Comparison of ENCODE assay signal across 8 cellular contexts in genomic region chr2:54329482-54330225, GRCh38.
DNase-seq lines count a peak whose midpoint lies in the region; ATAC-seq, FAIRE-seq and TF ChIP-seq lines count a peak whose summit lies in the region.

No MANE protein-coding gene starts in this region.

- no peak for FAIRE-seq in RCC 7860 (lab: Jason Lieb, UNC)

- H3K36me3 Mint-ChIP-seq in activated CD4-positive, alpha-beta T cell treated with anti-CD3 and anti-CD28 coated beads, Interleukin-2, amount 10 ng/mL, durations not matched to agents 24 days and 14 days (ENCODE audit: low read depth), result no peaks in the 10 kb centered on the region

- TF ChIP-seq CTCF in Peyer's patch (IDR thresholded peaks at IDR 0.05) (no peak), esophagus squamous epithelium (IDR thresholded peaks at IDR 0.05) (no peak)

- H3K4me3 Mint-ChIP-seq in activated CD4-positive, alpha-beta T cell treated with anti-CD3 and anti-CD28 coated beads, Interleukin-2, amount 10 ng/mL, durations not matched to agents 24 days and 14 days, result peak overlapping the region; percentile 85

- ATAC-seq in GM19023 (IDR thresholded peaks at IDR 0.05; ENCODE audit: unreplicated experiment), result no peak
- ATAC-seq in HG02678 (IDR thresholded peaks at IDR 0.05; ENCODE audit: unreplicated experiment), result no peak

- H3K27me3 Mint-ChIP-seq in activated CD4-positive, alpha-beta T cell treated with anti-CD3 and anti-CD28 coated beads, Interleukin-2, amount 10 ng/mL, durations not matched to agents 24 days and 14 days, result peaks cover 29% of the 10 kb centered on the region

- peak overlapping the region; percentile 35 to 63 (median 52) for H3K4me3 ChIP-seq in Peyer's patch
- H3K4me3 ChIP-seq in esophagus squamous epithelium, result peak overlapping the region; percentile 54 to 84 (median 62)

- no peak overlapping the region for H3K27ac Mint-ChIP-seq in activated CD4-positive, alpha-beta T cell treated with anti-CD3 and anti-CD28 coated beads, Interleukin-2, amount 10 ng/mL, durations not matched to agents 24 days and 14 days

- TF ChIP-seq POLR2A in Peyer's patch (IDR thresholded peaks at IDR 0.05), result no peak
- TF ChIP-seq POLR2A in esophagus squamous epithelium (IDR thresholded peaks at IDR 0.05), result no peak

- peaks cover 4% of the 10 kb centered on the region for H3K9me3 Mint-ChIP-seq in activated CD4-positive, alpha-beta T cell treated with anti-CD3 and anti-CD28 coated beads, Interleukin-2, amount 10 ng/mL, durations not matched to agents 24 days and 14 days

- H3K27me3 ChIP-seq in Peyer's patch (no peaks in the 10 kb centered on the region), esophagus squamous epithelium (no peaks in the 10 kb centered on the region)

- peak overlapping the region; percentile 29 to 78 (median 73) for H3K27ac ChIP-seq in Peyer's patch
- H3K27ac ChIP-seq in esophagus squamous epithelium, result peak overlapping the region; percentile 86 to 96 (median 90)

- H3K36me3 ChIP-seq in Peyer's patch (no peaks in the 10 kb centered on the region), esophagus squamous epithelium (no peaks in the 10 kb centered on the region)

- peaks cover 18% of the 10 kb centered on the region for H3K4me1 Mint-ChIP-seq in activated CD4-positive, alpha-beta T cell treated with anti-CD3 and anti-CD28 coated beads, Interleukin-2, amount 10 ng/mL, durations not matched to agents 24 days and 14 days

- WGBS in esophagus squamous epithelium, 2 donors, result 21 to 38% methylated on average over 6 of the region's 6 CpGs

- H3K4me1 ChIP-seq in Peyer's patch (peaks cover 0 to 8% (median 4%) of the 10 kb centered on the region in 4 donors), esophagus squamous epithelium (peaks cover 5 to 21% (median 12%) of the 10 kb centered on the region in 3 donors)

- DNase-seq in activated CD4-positive, alpha-beta T cell treated with anti-CD3 and anti-CD28 coated beads, Interleukin-2, amount 10 ng/mL, durations not matched to agents 24 days and 14 days, result no peak
- no peak for DNase-seq in activated CD4-positive, alpha-beta T cell treated with anti-CD3 and anti-CD28 coated beads, Interleukin-2, amount 50 U/mL, for 1 hour
- no peak for DNase-seq in Peyer's patch
- DNase-seq in esophagus squamous epithelium (lab: John Stamatoyannopoulos, UW), result no peak
- DNase-seq in retina, result peak; percentile 42
- no peak for DNase-seq in RCC 7860 (ENCODE audit: low spot score)

- H3K9me3 ChIP-seq in Peyer's patch (no peaks in the 10 kb centered on the region), esophagus squamous epithelium (peaks cover 0 to 10% (median 0%) of the 10 kb centered on the region in 3 donors)

- intact Hi-C loops in activated CD4-positive, alpha-beta T cell treated with anti-CD3 and anti-CD28 coated beads, Interleukin-2, amount 10 ng/mL, durations not matched to agents 24 days and 14 days (cut with micrococcal nuclease), result loop anchor here (1.0 to 5.0 kb wide), 2 partner anchors 212 to 394 kb away; partner anchors contain the start of genes ACYP2 and EML6
- intact Hi-C loops in esophagus squamous epithelium (cut with DNase I), result no loop called here
